Comparison of ENCODE assay signal across 15 cellular contexts in genomic region chr9:3342159-3342777, GRCh38.
A peak's percentile ranks its signal among the peaks of the same experiment; 100 is the strongest.
DNase-seq lines count a peak whose midpoint lies in the region; ATAC-seq, FAIRE-seq and TF ChIP-seq lines count a peak whose summit lies in the region.
"Had no signal": no experiment of that assay in that cellular context is flagged by ENCODE, and none has a peak within 500 bp of the region (broad histone marks: within the 10 kb centered on the region; RNA-seq: fewer than 3 reads in every experiment).

No MANE protein-coding gene starts in this region.

- no peak overlapping the region for H3K4me3 Mint-ChIP-seq in activated CD4-positive, alpha-beta T cell treated with anti-CD3 and anti-CD28 coated beads for 36 hours
- H3K4me3 Mint-ChIP-seq: mesothelial cell of epicardium; stimulated activated memory B cell treated with anti-CD40 and anti-IgM and Interleukin-4, amounts not matched to agents 10 μg/mL and 1 μg/mL and 100 μg/mL, for 72 hours had no signal

- DNase-seq in activated CD4-positive, alpha-beta T cell treated with anti-CD3 and anti-CD28 coated beads for 36 hours = no peak
- DNase-seq in activated CD4-positive, alpha-beta T cell treated with anti-CD3 and anti-CD28 coated beads for 4 hours = no peak
- DNase-seq in NCI-H226 = peak; percentile 9
- DNase-seq in bronchial epithelial cell (ENCODE audit: low read depth) = peak; percentile 46
- peak; percentile 4 for DNase-seq in renal cortical epithelial cell (ENCODE audit: low read depth)
- DNase-seq in right lobe of liver = no peak
- DNase-seq in NCI-H1417 (lab: John Stamatoyannopoulos, UW) = no peak
- no peak for DNase-seq in activated effector memory CD4-positive, alpha-beta T cell treated with anti-CD3 and anti-CD28 coated beads, Interleukin-2, amount 50 U/mL, for 16 hours
- DNase-seq: effector CD4-positive, alpha-beta T cell; NCI-H1092 had no signal

- peak overlapping the region; percentile 75 for H3K27ac Mint-ChIP-seq in activated CD4-positive, alpha-beta T cell treated with anti-CD3 and anti-CD28 coated beads for 36 hours
- H3K27ac Mint-ChIP-seq: mesothelial cell of epicardium; stimulated activated memory B cell treated with anti-CD40 and anti-IgM and Interleukin-4, amounts not matched to agents 10 μg/mL and 1 μg/mL and 100 μg/mL, for 72 hours had no signal

- FAIRE-seq in bronchial epithelial cell (lab: Jason Lieb, UNC) = no peak
- FAIRE-seq: TTC549 had no signal

- H3K9me3 Mint-ChIP-seq in activated CD4-positive, alpha-beta T cell treated with anti-CD3 and anti-CD28 coated beads for 36 hours (ENCODE audit: low read depth) = no peaks in the 10 kb centered on the region
- H3K9me3 Mint-ChIP-seq: mesothelial cell of epicardium had no signal

- CTCF ChIA-PET in activated CD4-positive, alpha-beta T cell treated with anti-CD3 and anti-CD28 coated beads for 36 hours (lab: Charles Lee) = no interaction called here

- no peaks in the 10 kb centered on the region for H3K27me3 ChIP-seq in bronchial epithelial cell (ENCODE audit: control insufficient read depth, insufficient read depth, low read length)
- H3K27me3 ChIP-seq in right lobe of liver = no peaks in the 10 kb centered on the region
- H3K27me3 ChIP-seq: ascending aorta had no signal

- peak; percentile 86 for ATAC-seq in activated CD4-positive, alpha-beta T cell treated with anti-CD3 and anti-CD28 coated beads for 36 hours
- ATAC-seq in right lobe of liver = no peak
- ATAC-seq: A549; stimulated activated memory B cell treated with anti-CD40 and anti-IgM and Interleukin-4, amounts not matched to agents 10 μg/mL and 1 μg/mL and 100 μg/mL, for 72 hours had no signal

- no peaks in the 10 kb centered on the region for H3K4me1 ChIP-seq in right lobe of liver
- H3K4me1 ChIP-seq: A549, ascending aorta had no signal

- H3K9me3 ChIP-seq in right lobe of liver = no peaks in the 10 kb centered on the region
- H3K9me3 ChIP-seq: A549, ascending aorta had no signal

- H3K4me1 Mint-ChIP-seq in activated CD4-positive, alpha-beta T cell treated with anti-CD3 and anti-CD28 coated beads for 36 hours = peaks cover 41% of the 10 kb centered on the region
- H3K4me1 Mint-ChIP-seq: stimulated activated memory B cell treated with anti-CD40 and anti-IgM and Interleukin-4, amounts not matched to agents 10 μg/mL and 1 μg/mL and 100 μg/mL, for 72 hours had no signal

- H3K27me3 Mint-ChIP-seq in activated CD4-positive, alpha-beta T cell treated with anti-CD3 and anti-CD28 coated beads for 36 hours = no peaks in the 10 kb centered on the region
- H3K27me3 Mint-ChIP-seq: stimulated activated memory B cell treated with anti-CD40 and anti-IgM and Interleukin-4, amounts not matched to agents 10 μg/mL and 1 μg/mL and 100 μg/mL, for 72 hours had no signal

- H3K27ac ChIP-seq in right lobe of liver = no peak overlapping the region
- H3K27ac ChIP-seq: A549, ascending aorta had no signal

- H3K4me3 ChIP-seq in bronchial epithelial cell (ENCODE audit: low read depth, low read length) = no peak overlapping the region
- H3K4me3 ChIP-seq in right lobe of liver = no peak overlapping the region
- H3K4me3 ChIP-seq: A549, ascending aorta had no signal

- H3K36me3 ChIP-seq in bronchial epithelial cell (ENCODE audit: control insufficient read depth, insufficient read depth, low read length) (no peaks in the 10 kb centered on the region), right lobe of liver (no peaks in the 10 kb centered on the region)
- H3K36me3 ChIP-seq: ascending aorta had no signal

- POLR2A ChIA-PET in activated CD4-positive, alpha-beta T cell treated with anti-CD3 and anti-CD28 coated beads for 36 hours (lab: Charles Lee) = no interaction called here

- WGBS in right lobe of liver (ENCODE audit: insufficient coverage, low coverage, low lambda C conversion rate, missing lambda C conversion rate) = 58% methylated on average over 2 of the region's 2 CpGs

- TF ChIP-seq POLR2A in right lobe of liver (IDR thresholded peaks at IDR 0.05) = no peak

- intact Hi-C loops in activated CD4-positive, alpha-beta T cell treated with anti-CD3 and anti-CD28 coated beads for 36 hours (cut with DNase I, micrococcal nuclease) = loop anchor here (2.0 to 5.0 kb wide), 2 partner anchors 45 to 185 kb away; partner anchors contain the start of gene RFX3 (in 1 of the 2)
- intact Hi-C loops in right lobe of liver (cut with DNase I) = no loop called here

- TF ChIP-seq CTCF in bronchial epithelial cell (IDR thresholded peaks at IDR 0.05; ENCODE audit: insufficient read depth, low read length, severe bottlenecking) (no peak), right lobe of liver (IDR thresholded peaks at IDR 0.05) (no peak)

- H3K36me3 Mint-ChIP-seq in activated CD4-positive, alpha-beta T cell treated with anti-CD3 and anti-CD28 coated beads for 36 hours (ENCODE audit: low read depth) = peaks cover 7% of the 10 kb centered on the region

Comparison
In these comparisons a context has a peak if more than half of its experiments do, and no peak if none do; other contexts are left out.
1. DNase-seq: peak in NCI-H226 (single experiment), bronchial epithelial cell (single experiment) and renal cortical epithelial cell (single experiment); none in activated CD4-positive, alpha-beta T cell treated with anti-CD3 and anti-CD28 coated beads for 36 hours (single experiment), activated CD4-positive, alpha-beta T cell treated with anti-CD3 and anti-CD28 coated beads for 4 hours (0 of 2), right lobe of liver (0 of 3), NCI-H1417 (0 of 3) and activated effector memory CD4-positive, alpha-beta T cell treated with anti-CD3 and anti-CD28 coated beads, Interleukin-2, amount 50 U/mL, for 16 hours (single experiment).
2. intact Hi-C loops: an anchor here in activated CD4-positive, alpha-beta T cell treated with anti-CD3 and anti-CD28 coated beads for 36 hours (2.0 to 5.0 kb wide); none called in right lobe of liver.